Comparison of ENCODE assay signal across 16 cellular contexts in the genomic region with DNA sequence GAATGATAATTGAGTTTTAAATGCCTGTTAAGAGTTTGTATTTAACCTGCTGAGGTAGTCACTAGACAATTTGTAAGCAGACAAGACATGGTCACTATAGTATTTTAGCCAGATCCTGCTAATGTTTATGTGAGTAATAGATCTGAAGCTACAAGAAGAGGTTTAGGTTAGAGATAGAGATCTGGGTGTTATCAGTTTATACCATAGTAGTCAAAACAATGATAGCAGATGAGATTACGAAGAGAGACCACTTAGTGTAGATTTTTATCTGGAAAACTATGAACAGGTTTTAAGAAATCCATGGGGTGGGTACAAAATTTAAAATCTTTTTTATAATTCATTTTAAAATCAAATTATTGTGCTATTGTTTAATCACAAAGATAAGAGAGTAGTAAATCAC.
"Had no signal": no experiment of that assay in that cellular context is flagged by ENCODE, and none has a peak within 500 bp of the region (broad histone marks: within the 10 kb centered on the region; RNA-seq: fewer than 3 reads in every experiment).

No MANE protein-coding gene starts in this region.

- FAIRE-seq: bronchial epithelial cell had no signal

- H3K27me3 Mint-ChIP-seq: natural killer cell treated with Interleukin-12 subunit alpha and Interleukin-12 subunit beta and Interleukin-15 and Interleukin-18, amount 100 ng/mL, for 72 hours had no signal

- H3K4me3 Mint-ChIP-seq: natural killer cell treated with Interleukin-12 subunit alpha and Interleukin-12 subunit beta and Interleukin-15 and Interleukin-18, amount 100 ng/mL, for 72 hours had no signal

- H3K27me3 ChIP-seq: adrenal gland, gastrocnemius medialis had no signal

- DNase-seq: activated CD8-positive, alpha-beta memory T cell treated with anti-CD3 and anti-CD28 coated beads for 24 hours; activated CD8-positive, alpha-beta memory T cell treated with anti-CD3 and anti-CD28 coated beads, Interleukin-2, amount 50 U/mL, for 48 hours; activated gamma-delta T cell treated with Interleukin-2 at 50 U/mL for 16 hours; adrenal gland; cerebellar nuclear complex; cortex of kidney; gastrocnemius medialis; left cardiac atrium; nucleus accumbens; posterior cingulate gyrus; stimulated activated CD8-positive, alpha-beta memory T cell treated with anti-CD3 and anti-CD28 coated beads, Interleukin-4, amount 100 ng/mL, for 48 hours; stimulated activated naive CD4-positive, alpha-beta T cell; T-helper 1 cell had no signal

- H3K9me3 ChIP-seq: adrenal gland, gastrocnemius medialis had no signal

- H3K4me3 ChIP-seq: adrenal gland, gastrocnemius medialis had no signal

- H3K9me3 Mint-ChIP-seq: activated naive CD4-positive, alpha-beta T cell treated with anti-CD3 and anti-CD28 coated beads, Interleukin-2, amount 50 U/mL, for 72 hours; natural killer cell treated with Interleukin-12 subunit alpha and Interleukin-12 subunit beta and Interleukin-15 and Interleukin-18, amount 100 ng/mL, for 72 hours had no signal

- H3K36me3 ChIP-seq: adrenal gland, gastrocnemius medialis had no signal

- H3K27ac Mint-ChIP-seq: activated naive CD4-positive, alpha-beta T cell treated with anti-CD3 and anti-CD28 coated beads, Interleukin-2, amount 50 U/mL, for 72 hours; natural killer cell treated with Interleukin-12 subunit alpha and Interleukin-12 subunit beta and Interleukin-15 and Interleukin-18, amount 100 ng/mL, for 72 hours had no signal

- H3K27ac ChIP-seq: adrenal gland, gastrocnemius medialis had no signal
